In genomic region chr2:234288974-234289455, GRCh38 we compare ENCODE assay signal across 8 cellular contexts.
DNase-seq lines count a peak whose midpoint lies in the region; ATAC-seq and TF ChIP-seq lines count a peak whose summit lies in the region.

No MANE protein-coding gene starts in this region.

- peak; percentile 76 for TF ChIP-seq CTCF in astrocyte of the spinal cord (IDR thresholded peaks at IDR 0.05; ENCODE audit: low read depth, low read length)

- in situ Hi-C loops in astrocyte of the spinal cord (cut with HindIII; ENCODE audit: low sequenced_read_pairs), result no loop called here

- H3K27ac Mint-ChIP-seq in T-helper 1 cell treated with Interleukin-12 subunit alpha and Interleukin-12 subunit beta and Interleukin-4 antibody, amounts not matched to agents 30 μg/mL and 1 μg/mL, for 36 hours, result peak overlapping the region; percentile 99

- H3K4me3 ChIP-seq in MG63, result no peak overlapping the region
- H3K4me3 ChIP-seq in astrocyte of the spinal cord (ENCODE audit: low read depth, low read length), result no peak overlapping the region

- H3K9me3 Mint-ChIP-seq in T-helper 1 cell treated with Interleukin-12 subunit alpha and Interleukin-12 subunit beta and Interleukin-4 antibody, amounts not matched to agents 30 μg/mL and 1 μg/mL, for 36 hours, result peaks cover 5% of the 10 kb centered on the region

- H3K36me3 Mint-ChIP-seq in T-helper 1 cell treated with Interleukin-12 subunit alpha and Interleukin-12 subunit beta and Interleukin-4 antibody, amounts not matched to agents 30 μg/mL and 1 μg/mL, for 36 hours (ENCODE audit: low read depth), result peaks cover 17% of the 10 kb centered on the region

- H3K27me3 ChIP-seq in MG63, result no peaks in the 10 kb centered on the region

- peak; percentile 29 for DNase-seq in EL
- peak; percentile 24 for DNase-seq in MG63
- DNase-seq in astrocyte of the spinal cord (ENCODE audit: low read depth, low spot score), result peak; percentile 56
- peak; percentile 81 for DNase-seq in islet precursor cell
- peak; percentile 67 for DNase-seq in stimulated activated CD4-positive, alpha-beta T cell treated with anti-CD3 and anti-CD28 coated beads, Interleukin-4, amount 100 ng/mL, for 1 hour

- peaks cover 73% of the 10 kb centered on the region for H3K4me1 Mint-ChIP-seq in T-helper 1 cell treated with Interleukin-12 subunit alpha and Interleukin-12 subunit beta and Interleukin-4 antibody, amounts not matched to agents 30 μg/mL and 1 μg/mL, for 36 hours (ENCODE audit: low read depth)

- no peak for ATAC-seq in GM18519 (IDR thresholded peaks at IDR 0.05; ENCODE audit: low FRiP score, unreplicated experiment)
- no peak for ATAC-seq in GM19035 (IDR thresholded peaks at IDR 0.05; ENCODE audit: unreplicated experiment)

- no peaks in the 10 kb centered on the region for H3K9me3 ChIP-seq in MG63

- H3K36me3 ChIP-seq in MG63, result no peaks in the 10 kb centered on the region

- peak overlapping the region; percentile 58 for H3K4me3 Mint-ChIP-seq in T-helper 1 cell treated with Interleukin-12 subunit alpha and Interleukin-12 subunit beta and Interleukin-4 antibody, amounts not matched to agents 30 μg/mL and 1 μg/mL, for 36 hours

- H3K27me3 Mint-ChIP-seq in T-helper 1 cell treated with Interleukin-12 subunit alpha and Interleukin-12 subunit beta and Interleukin-4 antibody, amounts not matched to agents 30 μg/mL and 1 μg/mL, for 36 hours (ENCODE audit: low read depth), result no peaks in the 10 kb centered on the region

Comparison
In these comparisons a context has a peak if more than half of its experiments do, and no peak if none do; other contexts are left out.
1. DNase-seq: peak in every context shown above with its lines; median percentile 81 in islet precursor cell; 67 in stimulated activated CD4-positive, alpha-beta T cell treated with anti-CD3 and anti-CD28 coated beads, Interleukin-4, amount 100 ng/mL, for 1 hour; 56 in astrocyte of the spinal cord; 29 in EL; 24 in MG63.